1 cellular context compared by ENCODE assay signal in the genomic region with DNA sequence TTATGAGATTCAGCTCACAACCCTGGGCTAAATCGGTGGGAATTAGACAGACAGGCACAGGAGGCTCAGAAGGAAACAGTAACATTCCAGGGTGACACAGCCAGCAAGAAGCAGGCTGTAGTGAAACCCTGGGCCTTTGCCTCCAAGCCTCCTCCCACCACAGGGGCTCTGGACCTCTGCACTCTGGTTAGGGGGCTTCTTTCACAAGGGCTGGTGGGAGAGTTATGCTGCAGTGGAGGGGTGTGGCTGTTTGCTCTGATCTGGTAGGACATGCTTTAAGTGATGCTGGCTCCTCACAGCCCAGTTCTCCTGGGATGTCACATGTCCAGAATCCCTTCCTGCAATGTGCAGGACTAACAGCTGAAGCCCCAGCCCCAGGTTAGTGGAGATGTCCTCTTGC.
TF ChIP-seq lines count a peak whose summit lies in the region.

No MANE protein-coding gene starts in this region.

TF ChIP-seq in HCT116, 20 proteins besides CTCF, POLR2A, EP300 and RAD21 (continued from another document):
- TF ChIP-seq, protein P1, sequence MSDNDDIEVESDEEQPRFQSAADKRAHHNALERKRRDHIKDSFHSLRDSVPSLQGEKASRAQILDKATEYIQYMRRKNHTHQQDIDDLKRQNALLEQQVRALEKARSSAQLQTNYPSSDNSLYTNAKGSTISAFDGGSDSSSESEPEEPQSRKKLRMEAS (IDR thresholded peaks at IDR 0.05) = no peak
